29 cellular contexts compared by ENCODE assay signal in the genomic region with DNA sequence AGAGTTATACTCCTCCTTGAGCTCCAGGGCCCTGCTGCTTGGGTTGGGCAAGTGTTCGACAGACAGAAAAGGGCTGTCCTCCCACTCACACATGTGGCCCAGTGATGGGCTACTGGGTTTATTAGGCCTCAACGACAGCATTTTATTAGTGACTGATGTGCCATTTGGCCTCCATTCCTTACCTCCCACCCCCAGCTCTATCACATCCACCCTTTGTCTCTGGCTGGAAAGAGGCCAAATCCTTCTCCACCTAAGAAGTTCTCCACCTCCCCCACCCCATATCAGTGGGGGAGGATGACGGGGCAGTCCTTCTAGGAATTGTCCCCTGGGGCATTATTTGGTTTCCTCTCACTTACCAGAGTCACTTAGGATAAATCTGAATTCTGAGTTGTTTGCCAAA. TPM values are rescaled to one million over a fixed set of nuclear protein-coding genes. Genes with fewer than 3 reads are reported as not detected.
"Had no signal": no experiment of that assay in that cellular context is flagged by ENCODE, and none has a peak within 500 bp of the region (broad histone marks: within the 10 kb centered on the region; RNA-seq: fewer than 3 reads in every experiment).

No MANE protein-coding gene starts in this region.

- H3K36me3 ChIP-seq: esophagus muscularis mucosa, gastroesophageal sphincter, heart left ventricle, neural progenitor cell, right lobe of liver, thyroid gland, vagina had no signal

- DNase-seq: effector CD8-positive, alpha-beta T cell; endodermal cell; foreskin keratinocyte; heart left ventricle; kidney; mucosa of descending colon; naive B cell; right lobe of liver; small intestine; stimulated activated CD4-positive, alpha-beta T cell treated with anti-CD3 and anti-CD28 coated beads, Interleukin-15, amount 100 ng/mL, for 24 hours; stimulated activated CD4-positive, alpha-beta T cell treated with anti-CD3 and anti-CD28 coated beads, Interleukin-2, amount 100 ng/mL, for 48 hours; stimulated activated naive CD4-positive, alpha-beta T cell; stimulated activated naive CD8-positive, alpha-beta T cell treated with anti-CD3 and anti-CD28 coated beads, Interleukin-15, amount 100 ng/mL, for 72 hours; thyroid gland; trophoblast cell had no signal

- H3K27me3 ChIP-seq: esophagus muscularis mucosa, gastroesophageal sphincter, hepatocyte, neural progenitor cell, right lobe of liver, thyroid gland, vagina had no signal

- H3K9me3 ChIP-seq: esophagus muscularis mucosa, gastroesophageal sphincter, heart left ventricle, mucosa of descending colon, right lobe of liver, thyroid gland, vagina had no signal

- H3K36me3 Mint-ChIP-seq: memory B cell; mesothelial cell of epicardium; naive B cell; natural killer cell treated with Interleukin-12 subunit alpha and Interleukin-12 subunit beta and Interleukin-15 and Interleukin-18, amount 100 ng/mL, for 72 hours had no signal

- H3K4me3 ChIP-seq: esophagus muscularis mucosa, gastroesophageal sphincter, heart left ventricle, hepatocyte, lung, mucosa of descending colon, neural progenitor cell, right lobe of liver, thyroid gland, vagina had no signal

- H3K27me3 Mint-ChIP-seq: natural killer cell treated with Interleukin-12 subunit alpha and Interleukin-12 subunit beta and Interleukin-15 and Interleukin-18, amount 100 ng/mL, for 72 hours; progenitor cell of endocrine pancreas; stimulated activated naive CD8-positive, alpha-beta T cell treated with anti-CD3 and anti-CD28 coated beads, Interleukin-15, amount 100 ng/mL, for 72 hours had no signal

- H3K27ac ChIP-seq: epithelial cell of prostate, esophagus muscularis mucosa, foreskin keratinocyte, gastroesophageal sphincter, heart left ventricle, hepatocyte, neural progenitor cell, parathyroid adenoma, right lobe of liver, thyroid gland, vagina had no signal

- H3K4me1 Mint-ChIP-seq: memory B cell; naive B cell; stimulated activated naive CD8-positive, alpha-beta T cell treated with anti-CD3 and anti-CD28 coated beads, Interleukin-15, amount 100 ng/mL, for 72 hours had no signal

- H3K27ac Mint-ChIP-seq: dendritic cell treated with granulocyte-macrophage colony-stimulating factor and Interleukin-4, amounts not matched to agents 40 ng/mL and 50 ng/mL, for 4 days; endodermal cell; memory B cell; mesothelial cell of epicardium; natural killer cell treated with Interleukin-12 subunit alpha and Interleukin-12 subunit beta and Interleukin-15 and Interleukin-18, amount 100 ng/mL, for 72 hours; progenitor cell of endocrine pancreas; stimulated activated naive CD8-positive, alpha-beta T cell treated with anti-CD3 and anti-CD28 coated beads, Interleukin-15, amount 100 ng/mL, for 72 hours had no signal

- H3K4me1 ChIP-seq: esophagus muscularis mucosa, foreskin keratinocyte, gastroesophageal sphincter, heart left ventricle, parathyroid adenoma, right lobe of liver, thyroid gland, vagina had no signal

- ATAC-seq: foreskin keratinocyte; gastroesophageal sphincter; heart left ventricle; left lobe of liver; mucosa of descending colon; natural killer cell treated with Interleukin-12 subunit alpha and Interleukin-12 subunit beta and Interleukin-15 and Interleukin-18, amount 100 ng/mL, for 72 hours; right lobe of liver had no signal

- H3K4me3 Mint-ChIP-seq: dendritic cell treated with granulocyte-macrophage colony-stimulating factor and Interleukin-4, amounts not matched to agents 40 ng/mL and 50 ng/mL, for 4 days; endodermal cell; memory B cell; mesothelial cell of epicardium; naive B cell; natural killer cell treated with Interleukin-12 subunit alpha and Interleukin-12 subunit beta and Interleukin-15 and Interleukin-18, amount 100 ng/mL, for 72 hours; neural progenitor cell; stimulated activated naive CD8-positive, alpha-beta T cell treated with anti-CD3 and anti-CD28 coated beads, Interleukin-15, amount 100 ng/mL, for 72 hours had no signal

RNA-seq across cellular contexts. Expression of a gene that starts 57.1 kb away (rescaled TPM):
- total RNA-seq: natural killer cell treated with Interleukin-12 subunit alpha and Interleukin-12 subunit beta and Interleukin-15 and Interleukin-18, amount 100 ng/mL, for 72 hours had no signal
